19 cellular contexts compared by ENCODE assay signal in the genomic region with DNA sequence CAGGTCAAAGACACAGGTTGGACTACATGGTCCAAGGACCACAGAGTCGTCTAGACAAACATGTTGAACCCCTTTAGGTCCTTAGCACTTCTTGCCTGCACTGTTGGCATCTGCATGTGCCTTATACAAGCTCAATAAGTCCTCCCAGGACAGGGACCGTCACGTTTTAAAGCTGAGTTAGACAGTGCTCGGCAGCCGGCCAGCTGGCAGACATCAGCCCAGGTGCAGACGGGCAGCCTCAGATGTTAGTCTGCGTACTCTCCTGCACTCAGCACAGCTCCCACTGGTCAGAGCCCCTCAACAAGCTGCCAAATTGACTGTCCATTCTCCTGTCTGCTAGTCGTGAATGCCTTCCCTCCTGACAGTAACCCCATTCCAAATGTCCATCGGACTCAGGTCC.
"Had no signal": no experiment of that assay in that cellular context is flagged by ENCODE, and none has a peak within 500 bp of the region (broad histone marks: within the 10 kb centered on the region; RNA-seq: fewer than 3 reads in every experiment).

No MANE protein-coding gene starts in this region.

- H3K27ac Mint-ChIP-seq: activated B cell treated with CpG ODN at 0.5 μM for 24 hours; activated T-helper 1 cell treated with anti-CD3 and anti-CD28 coated beads, Interleukin-12 subunit alpha, Interleukin-12 subunit beta, Interleukin-2, Interleukin-4 antibody, amounts not matched to agents 30 ng/mL and 10 ng/mL and 1 ng/mL, durations not matched to agents 14 hours and 24 hours and 36 hours; brain; memory B cell; nephron progenitor cell had no signal

- H3K27ac ChIP-seq: heart left ventricle, right lobe of liver, skin epidermis, testis, uterus had no signal

- H3K4me1 Mint-ChIP-seq: brain had no signal

- H3K27me3 ChIP-seq: heart left ventricle, right lobe of liver, testis, uterus had no signal

- DNase-seq: activated B cell treated with CpG ODN at 0.5 μM for 24 hours; activated CD4-positive, alpha-beta T cell treated with anti-CD3 and anti-CD28 coated beads for 4 hours; activated CD4-positive, alpha-beta T cell treated with anti-CD3 and anti-CD28 coated beads, Interleukin-2, amount 50 U/mL, for 48 hours; activated gamma-delta T cell treated with Interleukin-2 at 50 U/mL for 16 hours; aorta; heart left ventricle; nephron progenitor cell; nucleus accumbens; stimulated activated CD4-positive, alpha-beta T cell treated with anti-CD3 and anti-CD28 coated beads, Interleukin-1b, Interleukin-23, amount 100 ng/mL, for 48 hours; stimulated activated naive CD4-positive, alpha-beta T cell; testis; trophoblast cell; uterus had no signal

- H3K4me3 ChIP-seq: heart left ventricle, right lobe of liver, skin epidermis, testis, uterus had no signal

- H3K4me1 ChIP-seq: testis, uterus had no signal

- H3K27me3 Mint-ChIP-seq: activated B cell treated with CpG ODN at 0.5 μM for 24 hours, memory B cell had no signal

- H3K9me3 ChIP-seq: heart left ventricle, right lobe of liver, testis, uterus had no signal

- H3K36me3 Mint-ChIP-seq: brain had no signal

- ATAC-seq: activated naive CD4-positive, alpha-beta T cell treated with anti-CD3 and anti-CD28 coated beads, Interleukin-2, amount 50 U/mL, for 72 hours; heart left ventricle had no signal

- H3K4me3 Mint-ChIP-seq: activated B cell treated with CpG ODN at 0.5 μM for 24 hours; activated T-helper 1 cell treated with anti-CD3 and anti-CD28 coated beads, Interleukin-12 subunit alpha, Interleukin-12 subunit beta, Interleukin-2, Interleukin-4 antibody, amounts not matched to agents 30 ng/mL and 10 ng/mL and 1 ng/mL, durations not matched to agents 14 hours and 24 hours and 36 hours; brain; memory B cell; nephron progenitor cell had no signal

- H3K36me3 ChIP-seq: uterus had no signal
